12 cellular contexts compared by ENCODE assay signal in genomic region chr4:76784237-76784636, GRCh38.
A peak's percentile ranks its signal among the peaks of the same experiment; 100 is the strongest.
DNase-seq lines count a peak whose midpoint lies in the region; ATAC-seq and TF ChIP-seq lines count a peak whose summit lies in the region.
"Had no signal": no experiment of that assay in that cellular context is flagged by ENCODE, and none has a peak within 500 bp of the region (broad histone marks: within the 10 kb centered on the region; RNA-seq: fewer than 3 reads in every experiment).

No MANE protein-coding gene starts in this region.

- TF ChIP-seq POLR2A in vagina (IDR thresholded peaks at IDR 0.05) = no peak

- H2AFZ ChIP-seq in mesenchymal stem cell (ENCODE audit: low read depth, low read length) = no peak overlapping the region

- H3K27ac ChIP-seq in mesenchymal stem cell (ENCODE audit: low read length, poor library complexity, severe bottlenecking) (peak overlapping the region; percentile 81), vagina (no peak overlapping the region)

- intact Hi-C loops in vagina (cut with DNase I) = no loop called here

- H3K79me1 ChIP-seq in mesenchymal stem cell (replicated peaks; ENCODE audit: low read length, poor library complexity, severe bottlenecking) = peaks cover 6% of the 10 kb centered on the region

- peak overlapping the region in 1 of 2 experiments; percentile 50 for H3K14ac ChIP-seq in mesenchymal stem cell (ENCODE audit: low read length in 2 of 2)

- no peak for ATAC-seq in GM21723 (IDR thresholded peaks at IDR 0.05; ENCODE audit: unreplicated experiment)
- ATAC-seq: activated naive CD4-positive, alpha-beta T cell treated with anti-CD3 and anti-CD28 coated beads, Interleukin-2, amount 50 U/mL, for 72 hours; sciatic nerve had no signal

- H4K8ac ChIP-seq in mesenchymal stem cell (ENCODE audit: low read length) = peak overlapping the region; percentile 93

- H2AK5ac ChIP-seq in mesenchymal stem cell (ENCODE audit: low read length, severe bottlenecking) = peak overlapping the region; percentile 85

- peak overlapping the region; percentile 79 to 97 for H3K18ac ChIP-seq in mesenchymal stem cell (ENCODE audit: low read depth in 1 of 2, low read length in 2 of 2)

- peak overlapping the region; percentile 100 for H4K91ac ChIP-seq in mesenchymal stem cell (ENCODE audit: low read length)

- H3K23ac ChIP-seq in mesenchymal stem cell (ENCODE audit: low read length in 2 of 2) = peak overlapping the region in 1 of 2 experiments; percentile 46

- no peaks in the 10 kb centered on the region for H3K27me3 ChIP-seq in mesenchymal stem cell (ENCODE audit: control insufficient read depth in 1 of 2, insufficient read depth in 1 of 2, low read length in 2 of 2)
- no peaks in the 10 kb centered on the region for H3K27me3 ChIP-seq in vagina
- H3K27me3 ChIP-seq: thyroid gland had no signal

- H2BK12ac ChIP-seq in mesenchymal stem cell (ENCODE audit: low read length in 2 of 2) = peak overlapping the region; percentile 94 to 99

- peak overlapping the region; percentile 87 for H3K9ac ChIP-seq in mesenchymal stem cell (ENCODE audit: low read length)

- TF ChIP-seq CTCF in HFF-Myc (IDR thresholded peaks at IDR 0.05; ENCODE audit: low read depth, low read length, missing control alignments) (peak; percentile 46), vagina (IDR thresholded peaks at IDR 0.05) (no peak)

- H3K4me1 ChIP-seq in mesenchymal stem cell (ENCODE audit: control insufficient read depth, insufficient read depth, low read depth, low read length) (peaks cover 12% of the 10 kb centered on the region), vagina (no peaks in the 10 kb centered on the region)

- peak overlapping the region; percentile 94 for H2BK120ac ChIP-seq in mesenchymal stem cell (ENCODE audit: low read depth, low read length)

- WGBS in mesenchymal stem cell = 33% methylated on average over 1 of the region's 2 CpGs

- H2BK15ac ChIP-seq in mesenchymal stem cell (ENCODE audit: low read depth, poor library complexity, severe bottlenecking) = peak overlapping the region; percentile 90

- no peak overlapping the region for H3K4me3 ChIP-seq in HFF-Myc (replicated peaks; ENCODE audit: low read depth, low read length)
- H3K4me3 ChIP-seq in mesenchymal stem cell (ENCODE audit: insufficient read depth in 1 of 2, low read depth in 1 of 2, low read length in 2 of 2) = peak overlapping the region in 1 of 2 experiments; percentile 60
- H3K4me3 ChIP-seq in vagina = no peak overlapping the region
- H3K4me3 ChIP-seq: thyroid gland had no signal

- peaks cover 7 to 11% of the 10 kb centered on the region in 2 experiments for H3K36me3 ChIP-seq in mesenchymal stem cell (ENCODE audit: control insufficient read depth in 1 of 2, insufficient read depth in 2 of 2, low read depth in 1 of 2, low read length in 2 of 2)
- no peaks in the 10 kb centered on the region for H3K36me3 ChIP-seq in vagina
- H3K36me3 ChIP-seq: thyroid gland had no signal

- peak overlapping the region; percentile 82 for H2BK5ac ChIP-seq in mesenchymal stem cell (ENCODE audit: low read depth, low read length, poor library complexity, severe bottlenecking)

- DNase-seq in COLO668 (lab: John Stamatoyannopoulos, UW; ENCODE audit: unreplicated experiment) (peak; percentile 12), HFF-Myc (ENCODE audit: extremely low read depth, low read depth) (no peak), astrocyte of the hippocampus (ENCODE audit: low read depth, low spot score) (peak; percentile 14), mesenchymal stem cell (no peak), vagina (ENCODE audit: extremely low spot score in 2 of 2) (no peak), AG08396 (ENCODE audit: low spot score) (no peak)
- DNase-seq in activated CD8-positive, alpha-beta memory T cell treated with anti-CD3 and anti-CD28 coated beads, Interleukin-2, amount 50 U/mL, for 48 hours = no peak
- DNase-seq: activated CD4-positive, alpha-beta T cell treated with anti-CD3 and anti-CD28 coated beads, Interleukin-2, amount 10 ng/mL, durations not matched to agents 7 days and 5 days had no signal

- H3K4me2 ChIP-seq in mesenchymal stem cell (ENCODE audit: low read length, poor library complexity, severe bottlenecking) = no peak overlapping the region

- H3K4ac ChIP-seq in mesenchymal stem cell (ENCODE audit: low read depth in 1 of 2, low read length in 2 of 2) = peak overlapping the region; percentile 72 to 94

- H3K9me3 ChIP-seq in mesenchymal stem cell (ENCODE audit: control insufficient read depth, low read length) = no peaks in the 10 kb centered on the region
- H3K9me3 ChIP-seq in vagina = no peaks in the 10 kb centered on the region
- H3K9me3 ChIP-seq: thyroid gland had no signal

Comparison
In these comparisons a context has a peak if more than half of its experiments do, and no peak if none do; other contexts are left out.
1. DNase-seq: peak in COLO668 (single experiment) and astrocyte of the hippocampus (single experiment); none in HFF-Myc (single experiment), mesenchymal stem cell (single experiment), activated CD8-positive, alpha-beta memory T cell treated with anti-CD3 and anti-CD28 coated beads, Interleukin-2, amount 50 U/mL, for 48 hours (single experiment), vagina (0 of 2) and AG08396 (single experiment).